In the genomic region with DNA sequence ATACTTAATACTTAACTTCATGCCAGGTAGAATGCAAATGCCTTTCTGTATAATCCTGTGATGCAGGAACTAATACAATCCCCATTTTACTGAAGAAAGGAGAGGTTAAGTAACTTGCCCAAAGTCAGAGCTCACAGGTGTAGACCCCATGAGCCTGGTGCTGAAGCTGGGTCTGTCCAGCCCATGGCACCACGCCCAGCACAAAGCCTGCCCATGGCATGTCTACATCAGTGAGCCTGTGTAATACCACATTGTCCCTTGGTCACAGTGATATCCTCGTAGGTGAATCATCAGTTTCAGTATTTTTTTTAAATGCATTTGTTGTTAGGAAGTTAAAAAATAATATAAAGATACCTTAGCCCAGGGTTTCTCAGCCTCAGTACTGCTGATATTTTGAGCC, we compare ENCODE assay signal across 8 cellular contexts. TPM values are rescaled to one million over a fixed set of nuclear protein-coding genes. Genes with fewer than 3 reads are reported as not detected.
DNase-seq lines count a peak whose midpoint lies in the region; ATAC-seq and TF ChIP-seq lines count a peak whose summit lies in the region.

No MANE protein-coding gene starts in this region.

- DNase-seq in adipocyte (ENCODE audit: low read depth): peak; percentile 57
- DNase-seq in naive thymus-derived CD4-positive, alpha-beta T cell: peak in 1 of 9 donors; percentile 48
- no peak for DNase-seq in NCI-H82 treated with DMSO at 0.1 percent for 48 hours (lab: John Stamatoyannopoulos, UW; ENCODE audit: unreplicated experiment)
- no peak for DNase-seq in T-helper 9 cell
- no peak for DNase-seq in WERI-Rb-1
- no peak for DNase-seq in SHP77 treated with DMSO at 0.1 percent for 48 hours (lab: John Stamatoyannopoulos, UW)

- H3K36me3 Mint-ChIP-seq in naive thymus-derived CD4-positive, alpha-beta T cell: peaks cover 0 to 12% (median 0%) of the 10 kb centered on the region in 5 donors

- ATAC-seq in GM18861 (IDR thresholded peaks at IDR 0.05; ENCODE audit: unreplicated experiment) (peak; percentile 27), HG03571 (IDR thresholded peaks at IDR 0.05; ENCODE audit: unreplicated experiment) (peak; percentile 27)
- peak; percentile 60 for ATAC-seq in naive thymus-derived CD4-positive, alpha-beta T cell

- H3K4me3 Mint-ChIP-seq in naive thymus-derived CD4-positive, alpha-beta T cell: peak overlapping the region in 4 of 10 donors; percentile 38 to 79 (median 59)

- CTCF ChIA-PET in naive thymus-derived CD4-positive, alpha-beta T cell (lab: Charles Lee): interaction anchor here (0.7 to 1.2 kb wide), 3 partner anchors 20 to 285 kb away, joined by 3 to 4 read pairs (median 3); no protein-coding TSS in a partner anchor

- no peaks in the 10 kb centered on the region for H3K9me3 Mint-ChIP-seq in naive thymus-derived CD4-positive, alpha-beta T cell

- H3K9ac ChIP-seq in adipocyte (ENCODE audit: low read length): peak overlapping the region; percentile 74

- TF ChIP-seq CTCF in WERI-Rb-1 (IDR thresholded peaks at IDR 0.05; ENCODE audit: low read depth, low read length): no peak

- H3K27ac Mint-ChIP-seq in naive thymus-derived CD4-positive, alpha-beta T cell: peak overlapping the region; percentile 87 to 97 (median 92)

- intact Hi-C loops in naive thymus-derived CD4-positive, alpha-beta T cell (cut with micrococcal nuclease): loop anchor here in 1 of 2 donors (1.0 kb wide), 2 partner anchors 41 to 68 kb away; no protein-coding TSS in a partner anchor

- no peaks in the 10 kb centered on the region for H3K27me3 Mint-ChIP-seq in naive thymus-derived CD4-positive, alpha-beta T cell

- no peaks in the 10 kb centered on the region for H3K9me3 ChIP-seq in adipocyte (ENCODE audit: control insufficient read depth, low read length)
- H3K9me3 ChIP-seq in naive thymus-derived CD4-positive, alpha-beta T cell (ENCODE audit: control insufficient read depth in 2 of 3, low read length in 3 of 3): no peaks in the 10 kb centered on the region
- no peaks in the 10 kb centered on the region for H3K9me3 ChIP-seq in WERI-Rb-1 (ENCODE audit: severe bottlenecking)

- peaks cover 22 to 66% (median 32%) of the 10 kb centered on the region in 7 donors for H3K4me1 Mint-ChIP-seq in naive thymus-derived CD4-positive, alpha-beta T cell

- H3K36me3 ChIP-seq in adipocyte (ENCODE audit: control insufficient read depth, insufficient read depth, low read length, severe bottlenecking) (peaks cover 21% of the 10 kb centered on the region), WERI-Rb-1 (peaks cover 3% of the 10 kb centered on the region; the same call in 1 of the 2 replicates)
- peaks cover 0 to 14% (median 0%) of the 10 kb centered on the region in 3 experiments for H3K36me3 ChIP-seq in naive thymus-derived CD4-positive, alpha-beta T cell (ENCODE audit: control insufficient read depth in 2 of 3, insufficient read depth in 3 of 3, low read length in 3 of 3)

- H3K27ac ChIP-seq in naive thymus-derived CD4-positive, alpha-beta T cell (ENCODE audit: low read depth, low read length): peak overlapping the region; percentile 18
- no peak overlapping the region for H3K27ac ChIP-seq in WERI-Rb-1

- POLR2A ChIA-PET in naive thymus-derived CD4-positive, alpha-beta T cell (lab: Charles Lee): interaction anchor here (0.9 to 1.9 kb wide), 2 partner anchors 65 to 69 kb away, joined by 4 to 5 read pairs; a partner anchor contains a TSS

- H3K4me3 ChIP-seq in adipocyte (ENCODE audit: low read length): peak overlapping the region; percentile 34
- H3K4me3 ChIP-seq in naive thymus-derived CD4-positive, alpha-beta T cell (ENCODE audit: low read length): no peak overlapping the region
- H3K4me3 ChIP-seq in WERI-Rb-1 (ENCODE audit: low read depth, low read length): no peak overlapping the region

- no peaks in the 10 kb centered on the region for H3K27me3 ChIP-seq in adipocyte (replicated peaks; ENCODE audit: control insufficient read depth, insufficient read depth, low read length)
- no peaks in the 10 kb centered on the region for H3K27me3 ChIP-seq in naive thymus-derived CD4-positive, alpha-beta T cell (ENCODE audit: control insufficient read depth in 2 of 2, insufficient read depth in 2 of 2, low read length in 2 of 2)
- no peaks in the 10 kb centered on the region for H3K27me3 ChIP-seq in WERI-Rb-1 (ENCODE audit: insufficient read depth, low read depth, severe bottlenecking)

- H3K4me1 ChIP-seq in adipocyte (ENCODE audit: control insufficient read depth, insufficient read depth, low read length): peaks cover 57% of the 10 kb centered on the region
- H3K4me1 ChIP-seq in naive thymus-derived CD4-positive, alpha-beta T cell (ENCODE audit: control insufficient read depth in 2 of 2, insufficient read depth in 2 of 2, low read length in 2 of 2): peaks cover 7 to 16% of the 10 kb centered on the region in 2 donors

RNA-seq across cellular contexts. Expression of a gene that starts 44.5 kb away (rescaled TPM):
- total RNA-seq in naive thymus-derived CD4-positive, alpha-beta T cell: 10 to 100 TPM; 35.6 to 93.5 (median 43.6) TPM
- 10 to 100 TPM in 1 of 2 donors, 1 to 10 TPM in 1; 6.7 to 13.9 TPM for polyA plus RNA-seq in naive thymus-derived CD4-positive, alpha-beta T cell
